ENCODE assay signal across 1 cellular context in genomic region chr2:9800975-9801723, GRCh38.
A peak's percentile ranks its signal among the peaks of the same experiment; 100 is the strongest.
TF ChIP-seq lines count a peak whose summit lies in the region.

No MANE protein-coding gene starts in this region.

TF ChIP-seq in K562, 482 proteins besides CTCF, POLR2A, EP300 and RAD21 (continued from another document):
- TF ChIP-seq MGA (IDR thresholded peaks at IDR 0.05): peak; percentile 43; the same call in 1 of the 2 replicates
